12 cellular contexts compared by ENCODE assay signal in the genomic region with DNA sequence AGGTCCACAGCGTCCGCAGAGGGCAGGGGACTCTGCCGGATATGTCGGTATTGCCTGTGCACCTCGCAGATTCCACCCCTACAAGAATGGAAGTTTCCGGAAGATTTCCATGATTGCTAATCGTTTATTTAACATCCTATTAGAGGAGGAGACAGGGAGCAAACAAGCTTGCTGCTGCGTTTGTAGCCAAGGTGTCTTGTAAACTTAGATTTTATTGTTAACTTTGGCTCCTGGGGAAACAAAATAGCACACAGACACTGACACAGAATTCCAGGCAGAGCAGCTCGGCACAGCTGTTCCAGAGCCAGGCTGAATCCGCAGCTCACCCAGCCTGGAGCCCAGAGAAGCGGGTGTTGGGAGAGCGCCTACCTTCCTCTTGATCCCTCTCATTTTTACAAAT.
"Had no signal": no experiment of that assay in that cellular context is flagged by ENCODE, and none has a peak within 500 bp of the region (broad histone marks: within the 10 kb centered on the region; RNA-seq: fewer than 3 reads in every experiment).

No MANE protein-coding gene starts in this region.

- ATAC-seq: effector memory CD8-positive, alpha-beta T cell; foreskin keratinocyte; left colon; naive thymus-derived CD8-positive, alpha-beta T cell had no signal

- H3K27ac Mint-ChIP-seq: dendritic cell treated with granulocyte-macrophage colony-stimulating factor and Interleukin-4, amounts not matched to agents 40 ng/mL and 50 ng/mL, for 4 days; effector memory CD8-positive, alpha-beta T cell; naive thymus-derived CD8-positive, alpha-beta T cell had no signal

- DNase-seq: effector memory CD8-positive, alpha-beta T cell; esophagus squamous epithelium; foreskin keratinocyte; left colon; naive thymus-derived CD8-positive, alpha-beta T cell; sigmoid colon; stimulated activated CD4-positive, alpha-beta T cell treated with anti-CD3 and anti-CD28 coated beads, Interleukin-12 subunit alpha, Interleukin-12 subunit beta, amount 100 ng/mL, for 4 hours; stimulated activated naive CD4-positive, alpha-beta T cell treated with Interleukin-2 at 50 U/mL for 16 hours; trophoblast cell had no signal

- H3K9me3 Mint-ChIP-seq: dendritic cell treated with granulocyte-macrophage colony-stimulating factor and Interleukin-4, amounts not matched to agents 40 ng/mL and 50 ng/mL, for 4 days; effector memory CD8-positive, alpha-beta T cell; naive thymus-derived CD8-positive, alpha-beta T cell had no signal

- H3K4me1 ChIP-seq: esophagus squamous epithelium, foreskin keratinocyte, right atrium auricular region had no signal

- H3K36me3 ChIP-seq: esophagus squamous epithelium, right atrium auricular region, sigmoid colon had no signal

- H3K27me3 ChIP-seq: foreskin keratinocyte, right atrium auricular region, sigmoid colon had no signal

- H3K4me1 Mint-ChIP-seq: naive thymus-derived CD8-positive, alpha-beta T cell had no signal

- H3K27ac ChIP-seq: esophagus squamous epithelium, foreskin keratinocyte, right atrium auricular region, skin epidermis had no signal

- H3K9me3 ChIP-seq: esophagus squamous epithelium, right atrium auricular region, sigmoid colon had no signal

- H3K4me3 ChIP-seq: esophagus squamous epithelium, right atrium auricular region, sigmoid colon, skin epidermis had no signal

- H3K4me3 Mint-ChIP-seq: dendritic cell treated with granulocyte-macrophage colony-stimulating factor and Interleukin-4, amounts not matched to agents 40 ng/mL and 50 ng/mL, for 4 days; effector memory CD8-positive, alpha-beta T cell; naive thymus-derived CD8-positive, alpha-beta T cell had no signal

- H3K36me3 Mint-ChIP-seq: naive thymus-derived CD8-positive, alpha-beta T cell had no signal
